ENCODE assay signal across 7 cellular contexts in the genomic region with DNA sequence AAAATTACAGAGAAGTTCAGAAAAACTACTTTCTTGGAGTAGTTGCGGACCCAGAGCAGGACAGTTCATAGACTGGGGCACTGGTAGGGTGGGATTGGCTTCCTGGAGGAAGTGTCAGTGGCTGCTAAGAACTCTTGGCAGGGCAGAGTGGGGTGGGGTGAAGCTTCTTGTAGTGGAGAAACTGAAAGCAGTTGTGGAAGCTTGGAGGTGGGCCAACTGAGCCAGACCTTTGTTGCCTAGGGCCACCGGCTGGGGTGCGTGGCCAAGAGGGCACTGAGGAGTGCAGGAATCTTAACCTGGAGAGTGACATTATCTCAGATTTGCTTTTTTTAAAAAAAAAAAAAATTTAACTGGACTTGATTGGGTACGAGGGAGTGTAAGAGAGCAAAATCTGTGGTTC. TPM values are rescaled to one million over a fixed set of nuclear protein-coding genes. Genes with fewer than 3 reads are reported as not detected.
DNase-seq lines count a peak whose midpoint lies in the region; ATAC-seq lines count a peak whose summit lies in the region.

No MANE protein-coding gene starts in this region.

- peaks cover 1% of the 10 kb centered on the region for H3K79me1 ChIP-seq in neuronal stem cell (ENCODE audit: low read depth, low read length)

- H3K36me3 ChIP-seq in neuronal stem cell (replicated peaks in 1 of 2; ENCODE audit: control insufficient read depth in 2 of 2, insufficient read depth in 2 of 2, low read length in 2 of 2), result no peaks in the 10 kb centered on the region
- no peaks in the 10 kb centered on the region for H3K36me3 ChIP-seq in urinary bladder (ENCODE audit: insufficient read depth)

- no peak overlapping the region for H3K9ac ChIP-seq in neuronal stem cell (ENCODE audit: low read depth, low read length, poor library complexity)

- peak overlapping the region; percentile 98 to 99 for H3K4me3 Mint-ChIP-seq in effector memory CD8-positive, alpha-beta T cell

- H4K91ac ChIP-seq in neuronal stem cell (ENCODE audit: low read depth, low read length, poor library complexity), result no peak overlapping the region

- no peak overlapping the region for H2BK5ac ChIP-seq in neuronal stem cell (ENCODE audit: low read length)

- H3K4me1 Mint-ChIP-seq in effector memory CD8-positive, alpha-beta T cell (ENCODE audit: low read depth in 2 of 2), result peaks cover 39 to 59% of the 10 kb centered on the region in 2 donors

- H3K27me3 ChIP-seq in neuronal stem cell (ENCODE audit: control insufficient read depth in 3 of 3, insufficient read depth in 3 of 3, low read depth in 1 of 3, low read length in 3 of 3), result no peaks in the 10 kb centered on the region

- H3K9me3 Mint-ChIP-seq in effector memory CD8-positive, alpha-beta T cell, result no peaks in the 10 kb centered on the region

- H3K27ac ChIP-seq in neuronal stem cell (replicated peaks; ENCODE audit: low read length) (no peak overlapping the region), urinary bladder (ENCODE audit: low read depth) (peak overlapping the region; percentile 80)

- no peak overlapping the region for H3K4me2 ChIP-seq in neuronal stem cell (ENCODE audit: insufficient read depth, low read length, poor library complexity, severe bottlenecking)

- H2AK5ac ChIP-seq in neuronal stem cell (ENCODE audit: low read depth, low read length), result no peak overlapping the region

- peak overlapping the region; percentile 94 to 97 for H3K27ac Mint-ChIP-seq in effector memory CD8-positive, alpha-beta T cell

- ATAC-seq in GM19043 (IDR thresholded peaks at IDR 0.05; ENCODE audit: low read depth, unreplicated experiment) (peak; percentile 23), HG03439 (IDR thresholded peaks at IDR 0.05; ENCODE audit: unreplicated experiment) (peak; percentile 30), HG02840 (IDR thresholded peaks at IDR 0.05; ENCODE audit: low FRiP score, unreplicated experiment) (no peak)
- peak; percentile 14 for ATAC-seq in effector memory CD8-positive, alpha-beta T cell (replicated peaks)

- H3K4me1 ChIP-seq in neuronal stem cell (ENCODE audit: control insufficient read depth in 2 of 2, insufficient read depth in 1 of 2, low read depth in 1 of 2, low read length in 2 of 2), result peaks cover 9 to 16% of the 10 kb centered on the region in 2 donors
- peaks cover 1% of the 10 kb centered on the region for H3K4me1 ChIP-seq in urinary bladder (ENCODE audit: insufficient read depth)

- H3K18ac ChIP-seq in neuronal stem cell (ENCODE audit: low read length), result no peak overlapping the region

- H2BK15ac ChIP-seq in neuronal stem cell (ENCODE audit: low read length), result no peak overlapping the region

- H2BK120ac ChIP-seq in neuronal stem cell (ENCODE audit: low read depth, low read length), result no peak overlapping the region

- H3K27me3 Mint-ChIP-seq in effector memory CD8-positive, alpha-beta T cell, result no peaks in the 10 kb centered on the region

- no peak overlapping the region for H2BK12ac ChIP-seq in neuronal stem cell (ENCODE audit: low read length)

- H3K36me3 Mint-ChIP-seq in effector memory CD8-positive, alpha-beta T cell (ENCODE audit: insufficient read depth), result peaks cover 37% of the 10 kb centered on the region

- DNase-seq in activated CD4-positive, alpha-beta T cell treated with anti-CD3 and anti-CD28 coated beads, Interleukin-2, amount 50 U/mL, for 1 hour, result peak; percentile 44
- DNase-seq in effector memory CD8-positive, alpha-beta T cell, result peak; percentile 37 to 43 (median 38)
- DNase-seq in neuronal stem cell (ENCODE audit: low spot score), result no peak

- WGBS in neuronal stem cell (ENCODE audit: extremely low coverage in 2 of 2, insufficient read length in 2 of 2, insufficient replicate concordance in 1 of 2), 2 donors, result no CpG with 5 or more reads among the region's 4 CpGs
- 46% methylated on average over 4 of the region's 4 CpGs for WGBS in urinary bladder

- H3K4me3 ChIP-seq in neuronal stem cell (ENCODE audit: low read length in 2 of 2), result no peak overlapping the region
- no peak overlapping the region for H3K4me3 ChIP-seq in urinary bladder (ENCODE audit: low read depth, low read length)

- H3K4ac ChIP-seq in neuronal stem cell (ENCODE audit: low read length), result no peak overlapping the region

- H4K8ac ChIP-seq in neuronal stem cell (ENCODE audit: low read depth, low read length), result no peak overlapping the region

- no peak overlapping the region for H2AFZ ChIP-seq in neuronal stem cell (ENCODE audit: low read length)

- no peak overlapping the region for H3K14ac ChIP-seq in neuronal stem cell (ENCODE audit: low read length)

- peak overlapping the region; percentile 5 for H3K23ac ChIP-seq in neuronal stem cell (ENCODE audit: low read depth, low read length, poor library complexity)

- H3K9me3 ChIP-seq in neuronal stem cell (replicated peaks in 1 of 2; ENCODE audit: control insufficient read depth in 2 of 2, insufficient read depth in 1 of 2, low read depth in 1 of 2, low read length in 2 of 2), result no peaks in the 10 kb centered on the region

RNA-seq across cellular contexts. Expression of a gene that starts 3.2 kb away (rescaled TPM):
- polyA plus RNA-seq in neuronal stem cell (2013, experiment 1 of 2), result 7.6 TPM
- 7.5 TPM for polyA plus RNA-seq in neuronal stem cell (2013, experiment 2 of 2)
- total RNA-seq in urinary bladder, result 38.2 TPM
- polyA plus RNA-seq in urinary bladder, result 14.6 TPM

RNA-seq across cellular contexts. Expression of a gene that starts 31.3 kb away (rescaled TPM):
- not detected for polyA plus RNA-seq in neuronal stem cell (2013, experiment 1 of 2)
- not detected for polyA plus RNA-seq in neuronal stem cell (2013, experiment 2 of 2)
- total RNA-seq in urinary bladder, result not detected
- not detected for polyA plus RNA-seq in urinary bladder
